Comparison of ENCODE assay signal across 1 cellular context in genomic region chr1:27359822-27360158, GRCh38.
TF ChIP-seq lines count a peak whose summit lies in the region.

No MANE protein-coding gene starts in this region.

TF ChIP-seq in GM23338, 12 proteins besides CTCF, POLR2A, EP300 and RAD21 (continued from another document):
- TF ChIP-seq STAT1 (IDR thresholded peaks at IDR 0.05; ENCODE audit: unreplicated experiment) (no peak), EZH2phosphoT487 (IDR thresholded peaks at IDR 0.05; ENCODE audit: unreplicated experiment) (no peak), ZNF462 (CRISPR knock-in tag; IDR thresholded peaks at IDR 0.05) (no peak), ETS1 (IDR thresholded peaks at IDR 0.05) (no peak), ZNF114 (CRISPR knock-in tag; IDR thresholded peaks at IDR 0.05) (no peak), JUNB (IDR thresholded peaks at IDR 0.05; ENCODE audit: unreplicated experiment) (no peak), REST (IDR thresholded peaks at IDR 0.05; ENCODE audit: unreplicated experiment) (no peak), ZNF331 (CRISPR knock-in tag; IDR thresholded peaks at IDR 0.05; ENCODE audit: low read depth) (no peak)
